In genomic region chr16:70416748-70417616, GRCh38 we compare ENCODE assay signal across 11 cellular contexts. TPM values are rescaled to one million over a fixed set of nuclear protein-coding genes. Genes with fewer than 3 reads are reported as not detected.
A peak's percentile ranks its signal among the peaks of the same experiment; 100 is the strongest.
DNase-seq lines count a peak whose midpoint lies in the region; ATAC-seq and TF ChIP-seq lines count a peak whose summit lies in the region.
"Had no signal": no experiment of that assay in that cellular context is flagged by ENCODE, and none has a peak within 500 bp of the region (broad histone marks: within the 10 kb centered on the region; RNA-seq: fewer than 3 reads in every experiment).

No MANE protein-coding gene starts in this region.

- TF ChIP-seq EP300 in transverse colon (IDR thresholded peaks at IDR 0.05; ENCODE audit: low read depth) = no peak

- TF ChIP-seq POLR2A in transverse colon (IDR thresholded peaks at IDR 0.05) = no peak
- no peak for TF ChIP-seq POLR2A in lower leg skin (IDR thresholded peaks at IDR 0.05)

- in situ Hi-C loops in transverse colon (cut with MboI; ENCODE audit: low pct_ligation_motif_present in 1 of 4, low pct_unique_long_range_greater_than_20kb in 1 of 4, low sequenced_read_pairs in 3 of 4) = no loop called here

- no peak for DNase-seq in cardiac muscle cell (ENCODE audit: low read depth in 1 of 2, low spot score in 1 of 2)
- DNase-seq in left ventricle myocardium inferior = no peak
- DNase-seq in SHP77 (lab: John Stamatoyannopoulos, UW) = peak; percentile 34 to 64
- peak; percentile 62 for DNase-seq in transverse colon
- DNase-seq in activated effector memory CD4-positive, alpha-beta T cell treated with anti-CD3 and anti-CD28 coated beads, Interleukin-2, amount 50 U/mL, for 16 hours = no peak
- no peak for DNase-seq in activated naive CD4-positive, alpha-beta T cell treated with anti-CD3 and anti-CD28 coated beads, Interleukin-2, amount 50 U/mL, for 72 hours (ENCODE audit: low spot score in 2 of 2)
- no peak for DNase-seq in lower leg skin (ENCODE audit: low spot score in 2 of 2)

- H3K27ac ChIP-seq in cardiac muscle cell (peak overlapping the region; percentile 77), left ventricle myocardium inferior (replicated peaks) (no peak overlapping the region), transverse colon (peak overlapping the region in 2 of 4 donors; percentile 28 to 47)
- H3K27ac ChIP-seq: ascending aorta, C4-2B, SK-N-MC had no signal

- H3K36me3 ChIP-seq in cardiac muscle cell = peaks cover 2% of the 10 kb centered on the region
- peaks cover 4% of the 10 kb centered on the region for H3K36me3 ChIP-seq in left ventricle myocardium inferior
- H3K36me3 ChIP-seq in transverse colon = no peaks in the 10 kb centered on the region
- H3K36me3 ChIP-seq: ascending aorta had no signal

- H3K9me3 ChIP-seq in cardiac muscle cell (ENCODE audit: low read depth) (no peaks in the 10 kb centered on the region), left ventricle myocardium inferior (replicated peaks) (no peaks in the 10 kb centered on the region), transverse colon (no peaks in the 10 kb centered on the region)
- H3K9me3 ChIP-seq: ascending aorta had no signal

- peak overlapping the region in 1 of 2 donors; percentile 52 for H3K27ac Mint-ChIP-seq in activated naive CD4-positive, alpha-beta T cell treated with anti-CD3 and anti-CD28 coated beads, Interleukin-2, amount 50 U/mL, for 72 hours

- peak; percentile 89 for ATAC-seq in HG02759 (IDR thresholded peaks at IDR 0.05; ENCODE audit: unreplicated experiment)
- no peak for ATAC-seq in activated naive CD4-positive, alpha-beta T cell treated with anti-CD3 and anti-CD28 coated beads, Interleukin-2, amount 50 U/mL, for 72 hours

- 50 to 61% methylated on average over 2 to 17 of the region's 17 CpGs for WGBS in transverse colon (ENCODE audit: low coverage in 1 of 2), 2 donors
- 90 to 95% methylated on average over 17 of the region's 17 CpGs for WGBS in lower leg skin, 2 donors

- no peak overlapping the region for H3K4me3 ChIP-seq in cardiac muscle cell
- H3K4me3 ChIP-seq in left ventricle myocardium inferior = no peak overlapping the region
- no peak overlapping the region for H3K4me3 ChIP-seq in transverse colon
- H3K4me3 ChIP-seq in lower leg skin (ENCODE audit: low read depth, poor library complexity, severe bottlenecking) = no peak overlapping the region
- H3K4me3 ChIP-seq: ascending aorta, SK-N-MC had no signal

- peaks cover 59% of the 10 kb centered on the region for H3K4me1 ChIP-seq in cardiac muscle cell (ENCODE audit: low read depth)
- peaks cover 65% of the 10 kb centered on the region for H3K4me1 ChIP-seq in left ventricle myocardium inferior
- H3K4me1 ChIP-seq in transverse colon = peaks cover 7 to 34% (median 17%) of the 10 kb centered on the region in 4 donors
- H3K4me1 ChIP-seq: ascending aorta had no signal

- H3K36me3 Mint-ChIP-seq in activated naive CD4-positive, alpha-beta T cell treated with anti-CD3 and anti-CD28 coated beads, Interleukin-2, amount 50 U/mL, for 72 hours = no peaks in the 10 kb centered on the region

- H3K27me3 ChIP-seq in cardiac muscle cell = no peaks in the 10 kb centered on the region
- H3K27me3 ChIP-seq in left ventricle myocardium inferior (ENCODE audit: low read depth) = no peaks in the 10 kb centered on the region
- H3K27me3 ChIP-seq in transverse colon = no peaks in the 10 kb centered on the region
- H3K27me3 ChIP-seq: ascending aorta had no signal

- no peaks in the 10 kb centered on the region for H3K9me3 Mint-ChIP-seq in activated naive CD4-positive, alpha-beta T cell treated with anti-CD3 and anti-CD28 coated beads, Interleukin-2, amount 50 U/mL, for 72 hours

- intact Hi-C loops in left ventricle myocardium inferior (cut with micrococcal nuclease) (no loop called here), transverse colon (cut with DNase I; ENCODE audit: low total_unique reads) (no loop called here), lower leg skin (cut with DNase I; ENCODE audit: low total_unique reads) (no loop called here)

- TF ChIP-seq CTCF in cardiac muscle cell (IDR thresholded peaks at IDR 0.05; ENCODE audit: low read depth, low read length) (no peak), left ventricle myocardium inferior (IDR thresholded peaks at IDR 0.05; ENCODE audit: borderline replicate concordance) (no peak), transverse colon (IDR thresholded peaks at IDR 0.05) (no peak), lower leg skin (IDR thresholded peaks at IDR 0.05) (no peak)

RNA-seq across cellular contexts. Expression of gene ST3GAL2, which starts 21.9 kb away (rescaled TPM):
- total RNA-seq in cardiac muscle cell = 87.3 and 115 TPM in 2 replicates
- 46.1 and 50.9 TPM in 2 replicates for polyA plus RNA-seq in cardiac muscle cell
- total RNA-seq in left ventricle myocardium inferior = 22.3 TPM
- total RNA-seq in transverse colon = 10 to 100 TPM in 2 of 4 donors, 1 to 10 TPM in 2; 2.6 to 16.5 (median 8.5) TPM
- total RNA-seq in activated naive CD4-positive, alpha-beta T cell treated with anti-CD3 and anti-CD28 coated beads, Interleukin-2, amount 50 U/mL, for 72 hours = 10 to 100 TPM; 13.9 to 18.2 TPM
- total RNA-seq in lower leg skin = 10 to 100 TPM in 1 of 4 donors, 1 to 10 TPM in 3; 7.0 to 12.9 (median 9.5) TPM

RNA-seq across cellular contexts. Expression of gene FCSK, which starts 37.4 kb away (rescaled TPM):
- total RNA-seq in cardiac muscle cell = 13.8 and 22.5 TPM in 2 replicates
- 10.2 and 12.0 TPM in 2 replicates for polyA plus RNA-seq in cardiac muscle cell
- total RNA-seq in left ventricle myocardium inferior = 7.4 TPM
- 10 to 100 TPM; 38.5 to 62.7 (median 43.1) TPM for total RNA-seq in transverse colon
- total RNA-seq in activated naive CD4-positive, alpha-beta T cell treated with anti-CD3 and anti-CD28 coated beads, Interleukin-2, amount 50 U/mL, for 72 hours = 10 to 100 TPM in 1 of 2 donors, 1 to 10 TPM in 1; 6.1 to 16.6 TPM
- total RNA-seq in lower leg skin = 10 to 100 TPM; 17.9 to 31.7 (median 23.4) TPM

Comparison
In these comparisons a context has a peak if more than half of its experiments do, and no peak if none do; other contexts are left out.
1. DNase-seq: peak in SHP77 (2 of 2) and transverse colon (single experiment); none in cardiac muscle cell (0 of 2), left ventricle myocardium inferior (single experiment), activated effector memory CD4-positive, alpha-beta T cell treated with anti-CD3 and anti-CD28 coated beads, Interleukin-2, amount 50 U/mL, for 16 hours (single experiment), activated naive CD4-positive, alpha-beta T cell treated with anti-CD3 and anti-CD28 coated beads, Interleukin-2, amount 50 U/mL, for 72 hours (0 of 2) and lower leg skin (0 of 2).